Comparison of ENCODE assay signal across 12 cellular contexts in the genomic region with DNA sequence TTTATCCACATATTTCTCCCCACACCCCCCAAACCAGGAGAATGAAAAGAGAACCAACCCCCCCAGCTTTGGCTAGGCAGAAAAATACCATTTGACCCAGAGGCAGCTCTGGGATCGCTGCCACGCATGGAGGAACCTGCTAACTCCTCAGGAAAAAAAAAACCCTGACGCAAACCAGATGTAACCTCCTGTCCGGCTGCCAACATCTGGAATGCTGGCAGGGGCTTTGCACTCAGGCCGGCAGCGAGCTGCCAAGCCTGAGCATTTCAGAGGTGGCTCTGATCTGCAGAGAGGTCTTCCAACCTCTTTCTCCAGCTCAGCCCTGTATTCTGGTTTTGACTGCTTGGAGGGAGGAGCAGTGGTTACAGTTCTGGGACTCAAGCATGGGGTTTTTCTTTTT. TPM values are rescaled to one million over a fixed set of nuclear protein-coding genes. Genes with fewer than 3 reads are reported as not detected.
DNase-seq lines count a peak whose midpoint lies in the region; ATAC-seq and TF ChIP-seq lines count a peak whose summit lies in the region.
"Had no signal": no experiment of that assay in that cellular context is flagged by ENCODE, and none has a peak within 500 bp of the region (broad histone marks: within the 10 kb centered on the region; RNA-seq: fewer than 3 reads in every experiment).

No MANE protein-coding gene starts in this region.

- H3K9ac ChIP-seq in subcutaneous abdominal adipose tissue (ENCODE audit: low read length in 5 of 5) = peak overlapping the region in 4 of 5 donors; percentile 16 to 52 (median 39)

- no peaks in the 10 kb centered on the region for H3K36me3 ChIP-seq in MG63
- peaks cover 3 to 41% of the 10 kb centered on the region in 2 donors for H3K36me3 ChIP-seq in left lung
- peaks cover 2 to 50% (median 41%) of the 10 kb centered on the region in 5 donors for H3K36me3 ChIP-seq in subcutaneous abdominal adipose tissue (ENCODE audit: control insufficient read depth in 5 of 5, insufficient read depth in 5 of 5, low read length in 5 of 5)

- ATAC-seq in left lung = no peak
- ATAC-seq: activated CD4-positive, CD25-positive, alpha-beta regulatory T cell treated with anti-CD3 and anti-CD28 coated beads, Interleukin-2, amount 50 U/mL, for 24 hours; PC-3 had no signal

- H3K27me3 ChIP-seq in MG63 = no peaks in the 10 kb centered on the region
- H3K27me3 ChIP-seq in left lung = no peaks in the 10 kb centered on the region
- H3K27me3 ChIP-seq in subcutaneous abdominal adipose tissue (ENCODE audit: control insufficient read depth in 5 of 5, insufficient read depth in 4 of 5, low read length in 5 of 5) = no peaks in the 10 kb centered on the region

- H3K4me1 ChIP-seq in left lung (peaks cover 57 to 73% of the 10 kb centered on the region in 2 donors), subcutaneous abdominal adipose tissue (ENCODE audit: control insufficient read depth in 5 of 5, insufficient read depth in 5 of 5, low read length in 5 of 5) (peaks cover 33 to 89% (median 79%) of the 10 kb centered on the region in 5 donors)

- H3K9me3 ChIP-seq in MG63 (no peaks in the 10 kb centered on the region), left lung (no peaks in the 10 kb centered on the region), subcutaneous abdominal adipose tissue (ENCODE audit: control insufficient read depth in 5 of 5, low read length in 5 of 5) (no peaks in the 10 kb centered on the region)

- no peak for TF ChIP-seq CTCF in left lung (IDR thresholded peaks at IDR 0.05)

- intact Hi-C loops in left lung (cut with DNase I) = no loop called here
- intact Hi-C loops in posterior cingulate gyrus (cut with DNase I) = no loop called here

- H3K27ac ChIP-seq in left lung (peak overlapping the region; percentile 40 to 65), subcutaneous abdominal adipose tissue (ENCODE audit: low read depth, low read length) (peak overlapping the region; percentile 94)

- no peak overlapping the region for H3K4me3 ChIP-seq in MG63
- H3K4me3 ChIP-seq in left lung = no peak overlapping the region
- H3K4me3 ChIP-seq in subcutaneous abdominal adipose tissue (ENCODE audit: low read depth in 1 of 5, low read length in 5 of 5) = peak overlapping the region in 1 of 5 donors; percentile 8

- DNase-seq in MG63 (peak; percentile 95), dedifferentiated amniotic fluid mesenchymal stem cell (ENCODE audit: extremely low spot score) (peak; percentile 92), left lung (no peak), posterior cingulate gyrus (no peak), activated T-cell treated with anti-CD3 and anti-CD28 coated beads for 4 hours (no peak)
- DNase-seq in effector CD4-positive, alpha-beta T cell = no peak
- DNase-seq in activated CD4-positive, alpha-beta T cell treated with anti-CD3 and anti-CD28 coated beads for 4 hours = no peak
- DNase-seq: activated naive CD8-positive, alpha-beta T cell treated with anti-CD3 and anti-CD28 coated beads for 36 hours; NCI-H1417; PC-3 had no signal

RNA-seq across cellular contexts. Expression of gene IGFBP4, which starts 8.2 kb away (rescaled TPM):
- total RNA-seq in MG63 (2014; rRNA removed; shearing (Covaris generic); ENCODE audit: low replicate concordance) = 7.9 and 12.4 TPM in 2 replicates
- 100 to 1,000 TPM; 333 to 407 TPM for total RNA-seq in left lung

RNA-seq across cellular contexts. Expression of gene TOP2A, which starts 33.7 kb away (rescaled TPM):
- 138 and 187 TPM in 2 replicates for total RNA-seq in MG63 (2014; rRNA removed; shearing (Covaris generic); ENCODE audit: low replicate concordance)
- 10 to 100 TPM; 18.1 to 40.0 TPM for total RNA-seq in left lung

RNA-seq across cellular contexts. Expression of gene TNS4, which starts 50.0 kb away (rescaled TPM):
- not detected in 2 replicates for total RNA-seq in MG63 (2014; rRNA removed; shearing (Covaris generic); ENCODE audit: low replicate concordance)
- total RNA-seq in left lung = 1 to 10 TPM in 1 of 2 donors, under 1 TPM in 1; 0.23 to 1.6 TPM

Comparison
In these comparisons a context has a peak if more than half of its experiments do, and no peak if none do; other contexts are left out.
1. DNase-seq: peak in MG63 (single experiment) and dedifferentiated amniotic fluid mesenchymal stem cell (single experiment); none in left lung (0 of 2), effector CD4-positive, alpha-beta T cell (single experiment), posterior cingulate gyrus (0 of 10), activated CD4-positive, alpha-beta T cell treated with anti-CD3 and anti-CD28 coated beads for 4 hours (0 of 2) and activated T-cell treated with anti-CD3 and anti-CD28 coated beads for 4 hours (single experiment).
2. RNA of gene IGFBP4, which starts 8.2 kb away (total RNA-seq): 333 to 407 TPM in left lung; 7.9 to 12.4 TPM in MG63; every median in the first group is over 10 times any median in the second.